27 cellular contexts compared by ENCODE assay signal in genomic region chr7:50798126-50798525, GRCh38.
"Had no signal": no experiment of that assay in that cellular context is flagged by ENCODE, and none has a peak within 500 bp of the region (broad histone marks: within the 10 kb centered on the region; RNA-seq: fewer than 3 reads in every experiment).

No MANE protein-coding gene starts in this region.

- H3K4me2 ChIP-seq: smooth muscle cell had no signal

- H3K36me3 ChIP-seq: colonic mucosa, esophagus muscularis mucosa, gastrocnemius medialis, left lung, ovary, stomach, thyroid gland, vagina had no signal

- H3K4me3 Mint-ChIP-seq: dendritic cell treated with granulocyte-macrophage colony-stimulating factor and Interleukin-4, amounts not matched to agents 40 ng/mL and 50 ng/mL, for 4 days; endodermal cell; naive thymus-derived CD8-positive, alpha-beta T cell; nephron progenitor cell had no signal

- DNase-seq: colonic mucosa; effector CD8-positive, alpha-beta T cell; endodermal cell; gastrocnemius medialis; head of caudate nucleus; left cardiac atrium; left lung; mesendoderm; midbrain; naive thymus-derived CD8-positive, alpha-beta T cell; nephron progenitor cell; occipital lobe; ovary; posterior cingulate gyrus; retina; stimulated activated CD4-positive, alpha-beta T cell treated with anti-CD3 and anti-CD28 coated beads, Interleukin-12 subunit alpha, Interleukin-12 subunit beta, amount 100 ng/mL, for 4 hours; stimulated activated CD4-positive, alpha-beta T cell treated with anti-CD3 and anti-CD28 coated beads, Interleukin-1b, Interleukin-23, amount 100 ng/mL, for 48 hours; stimulated activated CD4-positive, alpha-beta T cell treated with anti-CD3 and anti-CD28 coated beads, Interleukin-4, amount 100 ng/mL, for 1 hour; stimulated activated CD8-positive, alpha-beta memory T cell treated with anti-CD3 and anti-CD28 coated beads, Interleukin-4, amount 100 ng/mL, for 48 hours; stimulated activated naive CD4-positive, alpha-beta T cell treated with Interleukin-2 at 50 U/mL for 16 hours; stomach; thyroid gland had no signal

- H3K9me3 Mint-ChIP-seq: dendritic cell treated with granulocyte-macrophage colony-stimulating factor and Interleukin-4, amounts not matched to agents 40 ng/mL and 50 ng/mL, for 4 days had no signal

- H3K9me3 ChIP-seq: colonic mucosa, gastrocnemius medialis, left lung, ovary, stomach, thyroid gland, vagina had no signal

- H3K27ac Mint-ChIP-seq: dendritic cell treated with granulocyte-macrophage colony-stimulating factor and Interleukin-4, amounts not matched to agents 40 ng/mL and 50 ng/mL, for 4 days; endodermal cell; naive thymus-derived CD8-positive, alpha-beta T cell; nephron progenitor cell had no signal

- H3K4me3 ChIP-seq: colonic mucosa, esophagus muscularis mucosa, gastrocnemius medialis, left lung, ovary, smooth muscle cell, stomach, thyroid gland, vagina had no signal

- H3K4me1 ChIP-seq: colonic mucosa, left lung, thyroid gland, vagina had no signal

- H3K27me3 ChIP-seq: colonic mucosa, esophagus muscularis mucosa, gastrocnemius medialis, left lung, ovary, stomach, thyroid gland, vagina had no signal

- H3K4me1 Mint-ChIP-seq: nephron progenitor cell had no signal

- H3K27ac ChIP-seq: colonic mucosa, esophagus muscularis mucosa, gastrocnemius medialis, left lung, ovary, stomach, thyroid gland, vagina had no signal

- ATAC-seq: gastrocnemius medialis; left cardiac atrium; left lung; naive thymus-derived CD8-positive, alpha-beta T cell; sciatic nerve had no signal
